29 cellular contexts compared by ENCODE assay signal in the genomic region with DNA sequence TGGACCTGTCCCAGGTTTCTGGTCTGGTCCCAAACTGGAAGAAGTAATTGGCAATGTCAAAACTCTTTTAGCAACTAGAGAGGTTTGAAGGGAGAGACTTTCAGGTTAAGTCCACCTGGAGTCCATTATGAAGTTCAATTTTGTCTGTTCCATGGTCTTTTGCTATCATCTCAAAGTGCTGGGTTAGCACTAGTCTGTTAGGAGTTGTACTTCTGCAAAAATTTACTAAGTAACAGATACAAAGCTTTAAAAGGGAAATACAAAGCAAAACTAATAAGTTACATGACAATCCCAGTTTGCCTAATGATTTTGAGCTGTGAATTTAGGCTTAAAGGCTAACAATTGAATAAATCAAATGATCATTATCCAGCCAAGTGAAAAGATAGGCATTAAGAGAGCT.
"Had no signal": no experiment of that assay in that cellular context is flagged by ENCODE, and none has a peak within 500 bp of the region (broad histone marks: within the 10 kb centered on the region; RNA-seq: fewer than 3 reads in every experiment).

No MANE protein-coding gene starts in this region.

- H3K4me2 ChIP-seq: neural progenitor cell had no signal

- ATAC-seq: natural killer cell; psoas muscle; right cardiac atrium; right lobe of liver; stimulated activated effector memory CD8-positive, alpha-beta T cell treated with anti-CD3 and anti-CD28 coated beads, Interleukin-12 subunit alpha, Interleukin-12 subunit beta, amount 100 ng/mL, for 72 hours; stimulated activated naive B cell treated with anti-CD40 and anti-IgM and Interleukin-4, amounts not matched to agents 10 μg/mL and 1 μg/mL and 100 μg/mL, for 72 hours had no signal

- H3K36me3 ChIP-seq: neural progenitor cell, ovary, right lobe of liver, sigmoid colon, stomach, thoracic aorta, thyroid gland, tibial nerve, upper lobe of left lung, vagina had no signal

- DNase-seq: natural killer cell; occipital lobe; ovary; posterior cingulate gyrus; psoas muscle; right cardiac atrium; right lobe of liver; sigmoid colon; small intestine; stimulated activated CD4-positive, alpha-beta T cell treated with anti-CD3 and anti-CD28 coated beads, Interleukin-15, amount 100 ng/mL, for 24 hours; stimulated activated CD4-positive, alpha-beta T cell treated with anti-CD3 and anti-CD28 coated beads, Interleukin-2, amount 100 ng/mL, for 24 hours; stimulated activated CD4-positive, alpha-beta T cell treated with anti-CD3 and anti-CD28 coated beads, Interleukin-2, amount 100 ng/mL, for 48 hours; stimulated activated CD4-positive, alpha-beta T cell treated with anti-CD3 and anti-CD28 coated beads, Interleukin-4, amount 100 ng/mL, for 24 hours; stimulated activated naive B cell treated with anti-CD40 and anti-IgM and Interleukin-4, amounts not matched to agents 10 μg/mL and 1 μg/mL and 100 μg/mL, for 72 hours; stimulated activated naive CD4-positive, alpha-beta T cell treated with Interleukin-2 at 50 U/mL for 16 hours; stomach; thyroid gland; trophoblast cell; upper lobe of left lung had no signal

- H3K27me3 Mint-ChIP-seq: progenitor cell of endocrine pancreas; stimulated activated naive B cell treated with anti-CD40 and anti-IgM and Interleukin-4, amounts not matched to agents 10 μg/mL and 1 μg/mL and 100 μg/mL, for 72 hours; stimulated activated naive CD8-positive, alpha-beta T cell treated with anti-CD3 and anti-CD28 coated beads, Interleukin-15, Interleukin-2, amounts not matched to agents 100 ng/mL and 50 ng/mL, for 24 hours had no signal

- H3K27me3 ChIP-seq: neural progenitor cell, ovary, right lobe of liver, sigmoid colon, stomach, thyroid gland, tibial nerve, upper lobe of left lung, vagina had no signal

- H3K4me3 Mint-ChIP-seq: natural killer cell; nephron; neural progenitor cell; stimulated activated effector memory CD8-positive, alpha-beta T cell treated with anti-CD3 and anti-CD28 coated beads, Interleukin-12 subunit alpha, Interleukin-12 subunit beta, amount 100 ng/mL, for 72 hours; stimulated activated naive B cell treated with anti-CD40 and anti-IgM and Interleukin-4, amounts not matched to agents 10 μg/mL and 1 μg/mL and 100 μg/mL, for 72 hours; stimulated activated naive CD8-positive, alpha-beta T cell treated with anti-CD3 and anti-CD28 coated beads, Interleukin-15, Interleukin-2, amounts not matched to agents 100 ng/mL and 50 ng/mL, for 24 hours had no signal

- H3K9ac ChIP-seq: neural progenitor cell, parathyroid adenoma had no signal

- H3K27ac ChIP-seq: neural progenitor cell, ovary, parathyroid adenoma, psoas muscle, right lobe of liver, sigmoid colon, stomach, thoracic aorta, thyroid gland, tibial nerve, upper lobe of left lung, vagina had no signal

- H3K9me3 ChIP-seq: ovary, psoas muscle, right lobe of liver, stomach, thoracic aorta, thyroid gland, tibial nerve, upper lobe of left lung, vagina had no signal

- H3K79me2 ChIP-seq: parathyroid adenoma had no signal

- H3K9me3 Mint-ChIP-seq: nephron had no signal

- H3K4me3 ChIP-seq: neural progenitor cell, ovary, psoas muscle, right lobe of liver, sigmoid colon, stomach, thoracic aorta, thyroid gland, tibial nerve, upper lobe of left lung, vagina had no signal

- FAIRE-seq: small intestine, urothelium cell line had no signal

- H3K27ac Mint-ChIP-seq: natural killer cell; nephron; neural progenitor cell; progenitor cell of endocrine pancreas; stimulated activated effector memory CD8-positive, alpha-beta T cell treated with anti-CD3 and anti-CD28 coated beads, Interleukin-12 subunit alpha, Interleukin-12 subunit beta, amount 100 ng/mL, for 72 hours; stimulated activated naive B cell treated with anti-CD40 and anti-IgM and Interleukin-4, amounts not matched to agents 10 μg/mL and 1 μg/mL and 100 μg/mL, for 72 hours; stimulated activated naive CD8-positive, alpha-beta T cell treated with anti-CD3 and anti-CD28 coated beads, Interleukin-15, Interleukin-2, amounts not matched to agents 100 ng/mL and 50 ng/mL, for 24 hours had no signal

- H3K4me1 ChIP-seq: neural progenitor cell, parathyroid adenoma, psoas muscle, right lobe of liver, sigmoid colon, thyroid gland, upper lobe of left lung, vagina had no signal

- H3K4me1 Mint-ChIP-seq: natural killer cell; stimulated activated effector memory CD8-positive, alpha-beta T cell treated with anti-CD3 and anti-CD28 coated beads, Interleukin-12 subunit alpha, Interleukin-12 subunit beta, amount 100 ng/mL, for 72 hours; stimulated activated naive B cell treated with anti-CD40 and anti-IgM and Interleukin-4, amounts not matched to agents 10 μg/mL and 1 μg/mL and 100 μg/mL, for 72 hours had no signal

- H2AFZ ChIP-seq: neural progenitor cell, parathyroid adenoma had no signal

- H3K36me3 Mint-ChIP-seq: natural killer cell; neural progenitor cell; stimulated activated effector memory CD8-positive, alpha-beta T cell treated with anti-CD3 and anti-CD28 coated beads, Interleukin-12 subunit alpha, Interleukin-12 subunit beta, amount 100 ng/mL, for 72 hours; stimulated activated naive B cell treated with anti-CD40 and anti-IgM and Interleukin-4, amounts not matched to agents 10 μg/mL and 1 μg/mL and 100 μg/mL, for 72 hours had no signal
